ENCODE assay signal across 30 cellular contexts in the genomic region with DNA sequence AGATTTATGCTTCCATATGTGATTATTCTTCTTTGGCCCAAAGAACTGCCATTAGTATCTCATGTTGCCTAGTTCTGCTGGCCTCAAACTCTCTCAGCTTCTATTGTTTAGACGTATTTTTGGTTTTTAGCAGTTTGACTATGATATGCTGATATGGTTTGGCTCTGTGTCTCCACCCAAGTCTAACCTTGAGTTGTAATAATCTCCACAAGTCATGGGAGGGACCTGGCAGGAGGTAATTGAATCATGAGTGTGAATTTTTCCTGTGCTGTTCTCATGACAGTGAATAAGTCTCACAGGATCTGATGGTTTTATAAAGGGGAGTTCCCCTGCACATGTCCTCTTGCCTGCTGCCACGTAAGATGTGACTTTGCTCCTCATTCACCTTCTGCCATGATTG.
"Had no signal": no experiment of that assay in that cellular context is flagged by ENCODE, and none has a peak within 500 bp of the region (broad histone marks: within the 10 kb centered on the region; RNA-seq: fewer than 3 reads in every experiment).

No MANE protein-coding gene starts in this region.

- H3K4me1 Mint-ChIP-seq: immature natural killer cell; memory B cell; naive thymus-derived CD4-positive, alpha-beta T cell had no signal

- H3K4me1 ChIP-seq: colonic mucosa, gastrocnemius medialis, heart right ventricle, left lung had no signal

- H3K9me3 Mint-ChIP-seq: memory B cell had no signal

- H3K27ac Mint-ChIP-seq: dendritic cell treated with granulocyte-macrophage colony-stimulating factor and Interleukin-4, amounts not matched to agents 40 ng/mL and 50 ng/mL, for 4 days; effector memory CD8-positive, alpha-beta T cell; endodermal cell; immature natural killer cell; memory B cell; naive thymus-derived CD4-positive, alpha-beta T cell had no signal

- H3K27ac ChIP-seq: colonic mucosa, epithelial cell of prostate, esophagus squamous epithelium, gastrocnemius medialis, heart right ventricle, left lung had no signal

- FAIRE-seq: endometrium, kidney had no signal

- ATAC-seq: effector memory CD8-positive, alpha-beta T cell; esophagus mucosa; gastrocnemius medialis; heart right ventricle; left lung; left ventricle myocardium superior; naive thymus-derived CD4-positive, alpha-beta T cell had no signal

- H3K4me3 Mint-ChIP-seq: dendritic cell treated with granulocyte-macrophage colony-stimulating factor and Interleukin-4, amounts not matched to agents 40 ng/mL and 50 ng/mL, for 4 days; effector memory CD8-positive, alpha-beta T cell; endodermal cell; immature natural killer cell; memory B cell; naive thymus-derived CD4-positive, alpha-beta T cell had no signal

- H3K9me3 ChIP-seq: colonic mucosa, gastrocnemius medialis had no signal

- H3K36me3 ChIP-seq: colonic mucosa, esophagus squamous epithelium, gastrocnemius medialis, heart right ventricle, left lung had no signal

- H3K4me3 ChIP-seq: colonic mucosa, esophagus squamous epithelium, gastrocnemius medialis, heart right ventricle, left lung, lung had no signal

- H3K27me3 Mint-ChIP-seq: dendritic cell treated with granulocyte-macrophage colony-stimulating factor and Interleukin-4, amounts not matched to agents 40 ng/mL and 50 ng/mL, for 4 days; effector memory CD8-positive, alpha-beta T cell; memory B cell had no signal

- H3K27me3 ChIP-seq: colonic mucosa, esophagus squamous epithelium, gastrocnemius medialis, heart right ventricle, left lung had no signal

- DNase-seq: colonic mucosa; cortex of kidney; effector CD8-positive, alpha-beta T cell; effector memory CD8-positive, alpha-beta T cell; endodermal cell; erythroblast; esophagus squamous epithelium; foreskin fibroblast; foreskin melanocyte; gastrocnemius medialis; glutamatergic neuron; head of caudate nucleus; heart right ventricle; hypothalamus; immature natural killer cell; islet precursor cell; kidney; kidney glomerular epithelial cell; left lung; left ventricle myocardium superior; mammary epithelial cell; mesendoderm; midbrain; naive thymus-derived CD4-positive, alpha-beta T cell had no signal
